In the genomic region with DNA sequence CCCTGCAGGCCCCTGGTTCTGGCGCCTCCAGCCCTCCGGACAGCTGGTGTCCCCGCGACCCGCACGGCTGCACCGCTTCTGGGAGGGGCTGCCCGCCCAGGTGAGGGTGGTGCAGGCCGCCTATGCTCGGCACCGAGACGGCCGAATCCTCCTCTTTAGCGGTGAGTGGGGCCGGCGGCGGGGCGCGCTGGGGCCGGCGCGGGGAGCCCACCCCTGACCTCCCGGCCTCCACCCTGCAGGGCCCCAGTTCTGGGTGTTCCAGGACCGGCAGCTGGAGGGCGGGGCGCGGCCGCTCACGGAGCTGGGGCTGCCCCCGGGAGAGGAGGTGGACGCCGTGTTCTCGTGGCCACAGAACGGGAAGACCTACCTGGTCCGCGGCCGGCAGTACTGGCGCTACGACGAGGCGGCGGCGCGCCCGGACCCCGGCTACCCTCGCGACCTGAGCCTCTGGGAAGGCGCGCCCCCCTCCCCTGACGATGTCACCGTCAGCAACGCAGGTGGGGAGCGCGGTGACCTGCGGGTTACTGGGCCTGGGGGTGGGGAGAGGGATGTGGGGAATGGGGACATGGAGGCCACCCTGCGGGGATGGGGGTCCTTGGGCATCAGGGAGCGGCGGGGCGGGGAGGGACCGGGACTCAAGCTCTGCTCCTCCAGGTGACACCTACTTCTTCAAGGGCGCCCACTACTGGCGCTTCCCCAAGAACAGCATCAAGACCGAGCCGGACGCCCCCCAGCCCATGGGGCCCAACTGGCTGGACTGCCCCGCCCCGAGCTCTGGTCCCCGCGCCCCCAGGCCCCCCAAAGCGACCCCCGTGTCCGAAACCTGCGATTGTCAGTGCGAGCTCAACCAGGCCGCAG, we compare ENCODE assay signal across 9 cellular contexts. TPM values are rescaled to one million over a fixed set of nuclear protein-coding genes. Genes with fewer than 3 reads are reported as not detected.
DNase-seq lines count a peak whose midpoint lies in the region; ATAC-seq and TF ChIP-seq lines count a peak whose summit lies in the region.
"Had no signal": no experiment of that assay in that cellular context is flagged by ENCODE, and none has a peak within 500 bp of the region (broad histone marks: within the 10 kb centered on the region; RNA-seq: fewer than 3 reads in every experiment).

No MANE protein-coding gene starts in this region.

- TF ChIP-seq CTCF in BJ (IDR thresholded peaks at IDR 0.05; ENCODE audit: insufficient read depth, low read depth, low read length) = no peak; the same call in none of the 2 replicates

- ATAC-seq in GM19328 (IDR thresholded peaks at IDR 0.05; ENCODE audit: unreplicated experiment) (peak; percentile 15), GM18519 (IDR thresholded peaks at IDR 0.05; ENCODE audit: low FRiP score, unreplicated experiment) (no peak)
- ATAC-seq in activated T-helper 17 cell treated with anti-CD3 and anti-CD28 coated beads, Interleukin-2, amount 50 U/mL, for 72 hours (replicated peaks) = peak; percentile 47

- H3K9me3 ChIP-seq in neuronal stem cell (replicated peaks in 1 of 2; ENCODE audit: control insufficient read depth in 2 of 2, insufficient read depth in 1 of 2, low read depth in 1 of 2, low read length in 2 of 2) = peaks cover 0 to 2% of the 10 kb centered on the region in 2 donors

- peaks cover 53% of the 10 kb centered on the region for H3K36me3 Mint-ChIP-seq in activated T-helper 17 cell treated with anti-CD3 and anti-CD28 coated beads, Interleukin-2, amount 50 U/mL, for 72 hours (ENCODE audit: low read depth)

- H2AFZ ChIP-seq in neuronal stem cell (ENCODE audit: low read length) = peak overlapping the region; percentile 93

- H2BK5ac ChIP-seq in neuronal stem cell (ENCODE audit: low read length) = no peak overlapping the region

- peak overlapping the region; percentile 94 for H3K9ac ChIP-seq in neuronal stem cell (ENCODE audit: low read depth, low read length, poor library complexity)

- no peak overlapping the region for H3K4ac ChIP-seq in neuronal stem cell (ENCODE audit: low read length)

- H2AK5ac ChIP-seq in neuronal stem cell (ENCODE audit: low read depth, low read length) = peak overlapping the region; percentile 73

- no peak overlapping the region for H3K27ac ChIP-seq in neuronal stem cell (replicated peaks; ENCODE audit: low read length)

- no peaks in the 10 kb centered on the region for H3K9me3 Mint-ChIP-seq in activated T-helper 17 cell treated with anti-CD3 and anti-CD28 coated beads, Interleukin-2, amount 50 U/mL, for 72 hours

- no peak overlapping the region for H4K91ac ChIP-seq in neuronal stem cell (ENCODE audit: low read depth, low read length, poor library complexity)

- WGBS in neuronal stem cell (ENCODE audit: extremely low coverage in 2 of 2, insufficient read length in 2 of 2, insufficient replicate concordance in 1 of 2), 2 donors = no CpG with 5 or more reads among the region's 76 CpGs

- peak overlapping the region; percentile 61 for H3K27ac Mint-ChIP-seq in activated T-helper 17 cell treated with anti-CD3 and anti-CD28 coated beads, Interleukin-2, amount 50 U/mL, for 72 hours

- H3K27me3 ChIP-seq in BJ (ENCODE audit: control insufficient read depth, insufficient read depth, low read length) (no peaks in the 10 kb centered on the region), neuronal stem cell (ENCODE audit: control insufficient read depth in 3 of 3, insufficient read depth in 3 of 3, low read depth in 1 of 3, low read length in 3 of 3) (peaks cover 0 to 13% (median 0%) of the 10 kb centered on the region in 3 experiments)

- H3K27me3 Mint-ChIP-seq in activated T-helper 17 cell treated with anti-CD3 and anti-CD28 coated beads, Interleukin-2, amount 50 U/mL, for 72 hours = no peaks in the 10 kb centered on the region

- H3K4me1 ChIP-seq in neuronal stem cell (ENCODE audit: control insufficient read depth in 2 of 2, insufficient read depth in 1 of 2, low read depth in 1 of 2, low read length in 2 of 2) = peaks cover 5 to 7% of the 10 kb centered on the region in 2 donors

- no peak overlapping the region for H2BK12ac ChIP-seq in neuronal stem cell (ENCODE audit: low read length)

- POLR2A ChIA-PET in BJ (lab: Charles Lee) = no interaction called here

- H3K4me1 Mint-ChIP-seq in activated T-helper 17 cell treated with anti-CD3 and anti-CD28 coated beads, Interleukin-2, amount 50 U/mL, for 72 hours = peaks cover 42% of the 10 kb centered on the region

- DNase-seq in BJ (ENCODE audit: low read depth) = no peak
- DNase-seq in M059J (ENCODE audit: low read depth) = peak; percentile 42
- DNase-seq in germinal center (ENCODE audit: low spot score) = peak; percentile 50
- DNase-seq in neuronal stem cell (ENCODE audit: low spot score) = peak; percentile 23
- no peak for DNase-seq in KG1 (lab: John Stamatoyannopoulos, UW)

- no peak overlapping the region for H3K14ac ChIP-seq in neuronal stem cell (ENCODE audit: low read length)

- CTCF ChIA-PET in BJ (lab: Yijun Ruan, JAX) = interaction anchor here (0.6 to 3.1 kb wide), 25 partner anchors 9 to 311 kb away, joined by 3 to 56 read pairs (median 7); a partner anchor contains a TSS

- H3K4me3 ChIP-seq in BJ (ENCODE audit: low read depth, low read length) (peak overlapping the region; percentile 98), neuronal stem cell (ENCODE audit: low read length in 2 of 2) (peak overlapping the region; percentile 58 to 88)

- H3K18ac ChIP-seq in neuronal stem cell (ENCODE audit: low read length) = peak overlapping the region; percentile 94

- no peak overlapping the region for H2BK120ac ChIP-seq in neuronal stem cell (ENCODE audit: low read depth, low read length)

- no peak overlapping the region for H4K8ac ChIP-seq in neuronal stem cell (ENCODE audit: low read depth, low read length)

- H3K4me3 Mint-ChIP-seq in activated T-helper 17 cell treated with anti-CD3 and anti-CD28 coated beads, Interleukin-2, amount 50 U/mL, for 72 hours = peak overlapping the region; percentile 88

- peak overlapping the region; percentile 70 for H2BK15ac ChIP-seq in neuronal stem cell (ENCODE audit: low read length)

- peaks cover 1% of the 10 kb centered on the region for H3K79me1 ChIP-seq in neuronal stem cell (ENCODE audit: low read depth, low read length)

- H3K23ac ChIP-seq in neuronal stem cell (ENCODE audit: low read depth, low read length, poor library complexity) = peak overlapping the region; percentile 89

- H3K36me3 ChIP-seq in BJ (ENCODE audit: control insufficient read depth, insufficient read depth, low read length) = no peaks in the 10 kb centered on the region
- H3K36me3 ChIP-seq in neuronal stem cell (replicated peaks in 1 of 2; ENCODE audit: control insufficient read depth in 2 of 2, insufficient read depth in 2 of 2, low read length in 2 of 2) = peaks cover 7 to 12% of the 10 kb centered on the region in 2 donors

- H3K4me2 ChIP-seq in neuronal stem cell (ENCODE audit: insufficient read depth, low read length, poor library complexity, severe bottlenecking) = peak overlapping the region; percentile 96

RNA-seq across cellular contexts. Expression of a gene that starts 7.0 kb away (rescaled TPM):
- 11.3 and 18.1 TPM in 2 replicates for polyA plus RNA-seq in BJ (2011; rRNA removed)
- 6.4 and 10.9 TPM in 2 replicates for polyA minus RNA-seq in BJ (2011; rRNA and poly(A)+ RNA removed)
- 51.5 and 62.5 TPM in 2 replicates for total RNA-seq in M059J (2014; rRNA removed; shearing (Covaris generic))
- 1,000 to 10,000 TPM; 3,603 to 3,666 TPM for total RNA-seq in activated T-helper 17 cell treated with anti-CD3 and anti-CD28 coated beads, Interleukin-2, amount 50 U/mL, for 72 hours
- 0.81 TPM for polyA plus RNA-seq in neuronal stem cell (2013, experiment 1 of 2)
- polyA plus RNA-seq in neuronal stem cell (2013, experiment 2 of 2) = 0.69 TPM

RNA-seq across cellular contexts. Expression of a gene that starts 12.0 kb away (rescaled TPM):
- 0.01 and 0.02 TPM in 2 replicates for polyA plus RNA-seq in BJ (2011; rRNA removed)
- 0.14 TPM in 1 of 2 replicates, not detected in the other for polyA minus RNA-seq in BJ (2011; rRNA and poly(A)+ RNA removed)
- 0.02 TPM in 1 of 2 replicates, not detected in the other for total RNA-seq in M059J (2014; rRNA removed; shearing (Covaris generic))
- total RNA-seq in activated T-helper 17 cell treated with anti-CD3 and anti-CD28 coated beads, Interleukin-2, amount 50 U/mL, for 72 hours = 1 to 10 TPM; 5.9 to 7.1 TPM
- 0.28 TPM for polyA plus RNA-seq in neuronal stem cell (2013, experiment 1 of 2)
- 0.26 TPM for polyA plus RNA-seq in neuronal stem cell (2013, experiment 2 of 2)

RNA-seq across cellular contexts. Expression of a gene that starts 21.7 kb away (rescaled TPM):
- 0.04 and 0.09 TPM in 2 replicates for polyA plus RNA-seq in BJ (2011; rRNA removed)
- not detected in 2 replicates for polyA minus RNA-seq in BJ (2011; rRNA and poly(A)+ RNA removed)
- total RNA-seq in M059J (2014; rRNA removed; shearing (Covaris generic)) = not detected in 2 replicates
- 10 to 100 TPM in 1 of 2 donors, 1 to 10 TPM in 1; 1.1 to 12.1 TPM for total RNA-seq in activated T-helper 17 cell treated with anti-CD3 and anti-CD28 coated beads, Interleukin-2, amount 50 U/mL, for 72 hours
- not detected for polyA plus RNA-seq in neuronal stem cell (2013, experiment 1 of 2)
- not detected for polyA plus RNA-seq in neuronal stem cell (2013, experiment 2 of 2)
- total RNA-seq: HT1080 had no signal

RNA-seq across cellular contexts. Expression of a gene that starts 34.6 kb away (rescaled TPM):
- polyA plus RNA-seq in BJ (2011; rRNA removed) = 11.0 and 20.5 TPM in 2 replicates
- polyA minus RNA-seq in BJ (2011; rRNA and poly(A)+ RNA removed) = 11.3 and 15.4 TPM in 2 replicates
- 29.9 and 31.7 TPM in 2 replicates for total RNA-seq in M059J (2014; rRNA removed; shearing (Covaris generic))
- 10 to 100 TPM; 49.8 to 68.1 TPM for total RNA-seq in activated T-helper 17 cell treated with anti-CD3 and anti-CD28 coated beads, Interleukin-2, amount 50 U/mL, for 72 hours
- 24.2 TPM for polyA plus RNA-seq in neuronal stem cell (2013, experiment 1 of 2)
- polyA plus RNA-seq in neuronal stem cell (2013, experiment 2 of 2) = 23.0 TPM

RNA-seq across cellular contexts. Expression of a gene that starts 34.7 kb away (rescaled TPM):
- 26.2 and 33.7 TPM in 2 replicates for polyA plus RNA-seq in BJ (2011; rRNA removed)
- 18.4 and 22.0 TPM in 2 replicates for polyA minus RNA-seq in BJ (2011; rRNA and poly(A)+ RNA removed)
- total RNA-seq in M059J (2014; rRNA removed; shearing (Covaris generic)) = 28.1 and 47.8 TPM in 2 replicates
- 10 to 100 TPM; 28.2 to 46.0 TPM for total RNA-seq in activated T-helper 17 cell treated with anti-CD3 and anti-CD28 coated beads, Interleukin-2, amount 50 U/mL, for 72 hours
- 113 TPM for polyA plus RNA-seq in neuronal stem cell (2013, experiment 1 of 2)
- 117 TPM for polyA plus RNA-seq in neuronal stem cell (2013, experiment 2 of 2)

Comparison
In these comparisons a context has a peak if more than half of its experiments do, and no peak if none do; other contexts are left out.
1. DNase-seq: peak in M059J (single experiment), germinal center (single experiment) and neuronal stem cell (single experiment); none in BJ (single experiment) and KG1 (single experiment).
2. RNA of a gene that starts 7.0 kb away (total RNA-seq): 3,603 to 3,666 TPM in activated T-helper 17 cell treated with anti-CD3 and anti-CD28 coated beads, Interleukin-2, amount 50 U/mL, for 72 hours; 51.5 to 62.5 TPM in M059J; every median in the first group is over 10 times any median in the second.